ENCODE assay signal across 5 cellular contexts in genomic region chr3:196302960-196303359, GRCh38. TPM values are rescaled to one million over a fixed set of nuclear protein-coding genes. Genes with fewer than 3 reads are reported as not detected.
"Had no signal": no experiment of that assay in that cellular context is flagged by ENCODE, and none has a peak within 500 bp of the region (broad histone marks: within the 10 kb centered on the region; RNA-seq: fewer than 3 reads in every experiment).

No MANE protein-coding gene starts in this region.

RNA-seq across cellular contexts. Expression of gene TM4SF19, which starts 35.2 kb away (rescaled TPM):
- total RNA-seq: GM23338, H1, H9, HT-29, IMR-90 had no signal
